Comparison of ENCODE assay signal across 8 cellular contexts in the genomic region with DNA sequence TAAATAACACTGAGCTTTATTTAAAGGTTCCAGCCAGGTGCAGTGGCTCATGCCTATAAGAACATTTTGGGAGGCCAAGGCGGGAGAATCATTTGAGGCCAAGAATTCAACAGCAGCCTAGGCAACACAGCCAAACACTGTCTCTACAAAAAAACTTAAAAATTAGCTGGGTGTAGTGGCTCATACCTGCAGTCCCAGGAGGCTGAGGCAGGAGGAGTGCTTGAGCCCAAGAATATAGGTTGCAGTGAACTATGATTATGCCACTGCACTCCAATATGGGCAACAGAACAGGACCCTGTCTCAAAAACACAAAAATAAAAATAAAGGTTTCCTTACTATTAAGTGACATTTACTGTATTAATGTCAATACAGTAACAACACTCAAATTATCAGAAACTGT. TPM values are rescaled to one million over a fixed set of nuclear protein-coding genes. Genes with fewer than 3 reads are reported as not detected.
DNase-seq lines count a peak whose midpoint lies in the region; ATAC-seq and TF ChIP-seq lines count a peak whose summit lies in the region.

No MANE protein-coding gene starts in this region.

- H2BK120ac ChIP-seq in neuronal stem cell (ENCODE audit: low read depth, low read length) = no peak overlapping the region

- H3K4ac ChIP-seq in neuronal stem cell (ENCODE audit: low read length) = no peak overlapping the region

- H3K9me3 ChIP-seq in cardiac muscle cell (ENCODE audit: low read depth) (no peaks in the 10 kb centered on the region), smooth muscle cell (replicated peaks; ENCODE audit: low read depth) (no peaks in the 10 kb centered on the region), neuronal stem cell (replicated peaks in 1 of 2; ENCODE audit: control insufficient read depth in 2 of 2, insufficient read depth in 1 of 2, low read depth in 1 of 2, low read length in 2 of 2) (no peaks in the 10 kb centered on the region)

- ATAC-seq in left cardiac atrium = no peak
- no peak for ATAC-seq in GM18505 (IDR thresholded peaks at IDR 0.05; ENCODE audit: unreplicated experiment)

- H3K27ac ChIP-seq in cardiac muscle cell = no peak overlapping the region
- no peak overlapping the region for H3K27ac ChIP-seq in smooth muscle cell (ENCODE audit: low read depth)
- H3K27ac ChIP-seq in neuronal stem cell (replicated peaks; ENCODE audit: low read length) = no peak overlapping the region

- H3K79me2 ChIP-seq in smooth muscle cell (ENCODE audit: low read depth) = peaks cover 41% of the 10 kb centered on the region

- no peak for TF ChIP-seq POLR2A in GM18505 (IDR thresholded peaks at IDR 0.05; ENCODE audit: borderline replicate concordance, extremely low read depth, insufficient read depth, insufficient read length)

- H4K20me1 ChIP-seq in smooth muscle cell (ENCODE audit: low read depth) = no peaks in the 10 kb centered on the region

- intact Hi-C loops in left cardiac atrium (cut with DNase I) = no loop called here

- no peak overlapping the region for H3K9ac ChIP-seq in smooth muscle cell (ENCODE audit: low read depth)
- no peak overlapping the region for H3K9ac ChIP-seq in neuronal stem cell (ENCODE audit: low read depth, low read length, poor library complexity)

- H2BK15ac ChIP-seq in neuronal stem cell (ENCODE audit: low read length) = no peak overlapping the region

- H3K36me3 ChIP-seq in cardiac muscle cell (no peaks in the 10 kb centered on the region), smooth muscle cell (ENCODE audit: low read depth) (no peaks in the 10 kb centered on the region), neuronal stem cell (replicated peaks in 1 of 2; ENCODE audit: control insufficient read depth in 2 of 2, insufficient read depth in 2 of 2, low read length in 2 of 2) (peaks cover 0 to 8% of the 10 kb centered on the region in 2 donors)

- H2BK12ac ChIP-seq in neuronal stem cell (ENCODE audit: low read length) = no peak overlapping the region

- H2BK5ac ChIP-seq in neuronal stem cell (ENCODE audit: low read length) = no peak overlapping the region

- DNase-seq in cardiac muscle cell (ENCODE audit: low read depth in 1 of 2, low spot score in 1 of 2) (peak; percentile 10 to 25), left cardiac atrium (no peak), RKO (ENCODE audit: low spot score) (peak; percentile 71), astrocyte of the cerebellum (ENCODE audit: low read depth) (no peak), smooth muscle cell (lab: John Stamatoyannopoulos, UW; ENCODE audit: unreplicated experiment) (no peak), GM19238 (ENCODE audit: insufficient read length, low spot score) (no peak), neuronal stem cell (ENCODE audit: low spot score) (no peak)

- no peak overlapping the region for H4K8ac ChIP-seq in neuronal stem cell (ENCODE audit: low read depth, low read length)

- H3K27me3 ChIP-seq in cardiac muscle cell = no peaks in the 10 kb centered on the region
- no peaks in the 10 kb centered on the region for H3K27me3 ChIP-seq in smooth muscle cell (ENCODE audit: low read depth)
- H3K27me3 ChIP-seq in neuronal stem cell (ENCODE audit: control insufficient read depth in 3 of 3, insufficient read depth in 3 of 3, low read depth in 1 of 3, low read length in 3 of 3) = no peaks in the 10 kb centered on the region

- H3K4me1 ChIP-seq in cardiac muscle cell (ENCODE audit: low read depth) = peaks cover 10% of the 10 kb centered on the region
- peaks cover 12% of the 10 kb centered on the region for H3K4me1 ChIP-seq in smooth muscle cell (ENCODE audit: low read depth)
- peaks cover 4% of the 10 kb centered on the region in 2 donors for H3K4me1 ChIP-seq in neuronal stem cell (ENCODE audit: control insufficient read depth in 2 of 2, insufficient read depth in 1 of 2, low read depth in 1 of 2, low read length in 2 of 2)

- in situ Hi-C loops in astrocyte of the cerebellum (cut with HindIII; ENCODE audit: low sequenced_read_pairs) = no loop called here

- TF ChIP-seq CTCF in cardiac muscle cell (IDR thresholded peaks at IDR 0.05; ENCODE audit: low read depth, low read length) (peak; percentile 36), astrocyte of the cerebellum (IDR thresholded peaks at IDR 0.05; ENCODE audit: low read depth, low read length, missing control alignments) (peak; percentile 56), smooth muscle cell (IDR thresholded peaks at IDR 0.05; ENCODE audit: borderline replicate concordance, insufficient read depth, poor library complexity, severe bottlenecking) (peak; percentile 32)

- H3K14ac ChIP-seq in neuronal stem cell (ENCODE audit: low read length) = no peak overlapping the region

- 100% methylated on average over 1 of the region's 1 CpG for WGBS in smooth muscle cell (ENCODE audit: low lambda C conversion rate)
- no CpG with 5 or more reads among the region's 1 CpG for WGBS in neuronal stem cell (ENCODE audit: extremely low coverage in 2 of 2, insufficient read length in 2 of 2, insufficient replicate concordance in 1 of 2), 2 donors

- no peak overlapping the region for H3K4me3 ChIP-seq in cardiac muscle cell
- H3K4me3 ChIP-seq in astrocyte of the cerebellum (ENCODE audit: low read depth, low read length) = no peak overlapping the region
- H3K4me3 ChIP-seq in smooth muscle cell = no peak overlapping the region
- no peak overlapping the region for H3K4me3 ChIP-seq in neuronal stem cell (ENCODE audit: low read length in 2 of 2)

- no peak overlapping the region for H2AK5ac ChIP-seq in neuronal stem cell (ENCODE audit: low read depth, low read length)

- H2AFZ ChIP-seq in smooth muscle cell (ENCODE audit: low read depth) (no peak overlapping the region), neuronal stem cell (ENCODE audit: low read length) (no peak overlapping the region)

- peaks cover 8% of the 10 kb centered on the region for H3F3A ChIP-seq in smooth muscle cell (ENCODE audit: low read depth)

- no peak overlapping the region for H3K18ac ChIP-seq in neuronal stem cell (ENCODE audit: low read length)

- H3K79me1 ChIP-seq in neuronal stem cell (ENCODE audit: low read depth, low read length) = no peaks in the 10 kb centered on the region

- no peak overlapping the region for H3K23ac ChIP-seq in neuronal stem cell (ENCODE audit: low read depth, low read length, poor library complexity)

- no peak overlapping the region for H3K4me2 ChIP-seq in smooth muscle cell
- H3K4me2 ChIP-seq in neuronal stem cell (ENCODE audit: insufficient read depth, low read length, poor library complexity, severe bottlenecking) = no peak overlapping the region

- H4K91ac ChIP-seq in neuronal stem cell (ENCODE audit: low read depth, low read length, poor library complexity) = no peak overlapping the region

RNA-seq across cellular contexts. Expression of a gene that starts 2.1 kb away (rescaled TPM):
- total RNA-seq in cardiac muscle cell (32.4 and 40.3 TPM in 2 replicates), left cardiac atrium (10 to 100 TPM; 15.6 to 19.1 TPM), smooth muscle cell (33.4 and 34.8 TPM in 2 replicates)
- polyA plus RNA-seq in cardiac muscle cell (44.2 and 51.9 TPM in 2 replicates), smooth muscle cell (44.9 and 47.1 TPM in 2 replicates)
- 46.1 TPM for polyA plus RNA-seq in neuronal stem cell (2013, experiment 1 of 2)
- polyA plus RNA-seq in neuronal stem cell (2013, experiment 2 of 2) = 45.9 TPM

RNA-seq across cellular contexts. Expression of a gene that starts 7.6 kb away (rescaled TPM):
- total RNA-seq in cardiac muscle cell (not detected in 2 replicates), left cardiac atrium (not detected), smooth muscle cell (not detected in 2 replicates)
- polyA plus RNA-seq in cardiac muscle cell (not detected in 2 replicates), smooth muscle cell (16.9 TPM in 1 of 2 replicates, not detected in the other)
- polyA plus RNA-seq in neuronal stem cell (2013, experiment 1 of 2) = not detected
- polyA plus RNA-seq in neuronal stem cell (2013, experiment 2 of 2) = not detected

RNA-seq across cellular contexts. Expression of a gene that starts 27.8 kb away (rescaled TPM):
- total RNA-seq in cardiac muscle cell (6.7 and 7.5 TPM in 2 replicates), left cardiac atrium (1 to 10 TPM; 6.1 to 6.2 TPM), smooth muscle cell (12.3 and 16.3 TPM in 2 replicates)
- polyA plus RNA-seq in cardiac muscle cell (6.0 and 7.6 TPM in 2 replicates), smooth muscle cell (8.5 and 13.0 TPM in 2 replicates)
- polyA plus RNA-seq in neuronal stem cell (2013, experiment 1 of 2) = 9.0 TPM
- polyA plus RNA-seq in neuronal stem cell (2013, experiment 2 of 2) = 10.2 TPM

RNA-seq across cellular contexts. Expression of a gene that starts 48.7 kb away (rescaled TPM):
- total RNA-seq in cardiac muscle cell (11.7 and 12.5 TPM in 2 replicates), left cardiac atrium (1 to 10 TPM; 1.6 to 2.7 TPM), smooth muscle cell (4.7 and 8.6 TPM in 2 replicates)
- polyA plus RNA-seq in cardiac muscle cell (7.3 and 11.9 TPM in 2 replicates), smooth muscle cell (9.0 and 9.7 TPM in 2 replicates)
- polyA plus RNA-seq in neuronal stem cell (2013, experiment 1 of 2) = 5.1 TPM
- polyA plus RNA-seq in neuronal stem cell (2013, experiment 2 of 2) = 5.1 TPM

Comparison
In these comparisons a context has a peak if more than half of its experiments do, and no peak if none do; other contexts are left out.
1. DNase-seq: peak in cardiac muscle cell (2 of 2) and RKO (single experiment); none in left cardiac atrium (single experiment), astrocyte of the cerebellum (single experiment), smooth muscle cell (single experiment), GM19238 (single experiment) and neuronal stem cell (single experiment).
2. Peak in every context shown above with its lines, with median percentiles within 50 percentile points of each other: CTCF ChIP-seq.